Comparison of ENCODE assay signal across 30 cellular contexts in genomic region chr22:48346311-48346710, GRCh38.
"Had no signal": no experiment of that assay in that cellular context is flagged by ENCODE, and none has a peak within 500 bp of the region (broad histone marks: within the 10 kb centered on the region; RNA-seq: fewer than 3 reads in every experiment).

No MANE protein-coding gene starts in this region.

- H3K36me3 ChIP-seq: brain microvascular endothelial cell, esophagus muscularis mucosa, gastrocnemius medialis, heart left ventricle, WERI-Rb-1 had no signal

- H3K4me3 ChIP-seq: esophagus muscularis mucosa, gastrocnemius medialis, heart left ventricle had no signal

- H3K27ac ChIP-seq: brain microvascular endothelial cell, esophagus muscularis mucosa, foreskin keratinocyte, gastrocnemius medialis, heart left ventricle, WERI-Rb-1 had no signal

- H3K4me3 Mint-ChIP-seq: activated B cell treated with CpG ODN at 0.5 μM for 24 hours; activated CD8-positive, alpha-beta T cell treated with anti-CD3 and anti-CD28 coated beads for 36 hours; activated naive CD8-positive, alpha-beta T cell; activated T-cell treated with anti-CD3 and anti-CD28 coated beads, Interleukin-2, amount 50 U/mL, for 4 hours; activated T-helper 17 cell treated with anti-CD3 and anti-CD28 coated beads, Interleukin-2, amount 50 U/mL, for 72 hours; central memory CD8-positive, alpha-beta T cell; effector memory CD8-positive, alpha-beta T cell; T-helper 17 cell; T-helper 2 cell treated with Interferon-gamma antibody and Interleukin-4, amounts not matched to agents 5 μg/mL and 100 μg/mL, for 36 hours had no signal

- H3K4me1 Mint-ChIP-seq: activated B cell treated with CpG ODN at 0.5 μM for 24 hours; activated T-helper 17 cell treated with anti-CD3 and anti-CD28 coated beads, Interleukin-2, amount 50 U/mL, for 72 hours; central memory CD8-positive, alpha-beta T cell had no signal

- H3K27ac Mint-ChIP-seq: activated B cell treated with CpG ODN at 0.5 μM for 24 hours; activated CD8-positive, alpha-beta T cell treated with anti-CD3 and anti-CD28 coated beads for 36 hours; activated naive CD8-positive, alpha-beta T cell; activated T-helper 17 cell treated with anti-CD3 and anti-CD28 coated beads, Interleukin-2, amount 50 U/mL, for 72 hours; effector memory CD8-positive, alpha-beta T cell; T-helper 17 cell; T-helper 2 cell treated with Interferon-gamma antibody and Interleukin-4, amounts not matched to agents 5 μg/mL and 100 μg/mL, for 36 hours had no signal

- H3K9me3 Mint-ChIP-seq: activated B cell treated with CpG ODN at 0.5 μM for 24 hours; activated CD8-positive, alpha-beta T cell treated with anti-CD3 and anti-CD28 coated beads for 36 hours; activated T-cell treated with anti-CD3 and anti-CD28 coated beads, Interleukin-2, amount 50 U/mL, for 4 hours; activated T-helper 17 cell treated with anti-CD3 and anti-CD28 coated beads, Interleukin-2, amount 50 U/mL, for 72 hours; central memory CD8-positive, alpha-beta T cell; effector memory CD8-positive, alpha-beta T cell; T-helper 2 cell treated with Interferon-gamma antibody and Interleukin-4, amounts not matched to agents 5 μg/mL and 100 μg/mL, for 36 hours had no signal

- H3K36me3 Mint-ChIP-seq: activated naive CD8-positive, alpha-beta T cell had no signal

- H3K27me3 ChIP-seq: brain microvascular endothelial cell, foreskin keratinocyte had no signal

- DNase-seq: activated B cell treated with CpG ODN at 0.5 μM for 24 hours; activated CD4-positive, alpha-beta T cell treated with anti-CD3 and anti-CD28 coated beads for 48 hours; activated CD4-positive, alpha-beta T cell treated with anti-CD3 and anti-CD28 coated beads, Interleukin-2, amount 50 U/mL, for 1 hour; activated CD4-positive, alpha-beta T cell treated with anti-CD3 and anti-CD28 coated beads, Interleukin-2, amount 50 U/mL, for 48 hours; activated CD8-positive, alpha-beta memory T cell treated with anti-CD3 and anti-CD28 coated beads for 24 hours; activated CD8-positive, alpha-beta T cell treated with anti-CD3 and anti-CD28 coated beads for 36 hours; activated gamma-delta T cell; activated naive CD4-positive, alpha-beta T cell treated with anti-CD3 and anti-CD28 coated beads, Interleukin-2, amount 50 U/mL, for 16 hours; activated naive CD4-positive, alpha-beta T cell treated with Interleukin-2 at 50 U/mL for 16 hours; activated T-cell treated with anti-CD3 and anti-CD28 coated beads, Interleukin-2, amount 50 U/mL, for 4 hours; amniotic stem cell; brain microvascular endothelial cell; cortex of kidney; dermis blood vessel endothelial cell; effector CD4-positive, alpha-beta T cell; effector memory CD8-positive, alpha-beta T cell; erythroblast; foreskin keratinocyte; gastrocnemius medialis; glutamatergic neuron; heart left ventricle; T-helper 1 cell; T-helper 17 cell; T1000; WERI-Rb-1 had no signal

- H3K4me1 ChIP-seq: esophagus muscularis mucosa, foreskin keratinocyte, gastrocnemius medialis, heart left ventricle had no signal

- H3K27me3 Mint-ChIP-seq: activated naive CD8-positive, alpha-beta T cell had no signal

- H3K9me3 ChIP-seq: esophagus muscularis mucosa, gastrocnemius medialis, heart left ventricle had no signal
